ENCODE assay signal across 18 cellular contexts in genomic region chr12:92062539-92063493, GRCh38.
DNase-seq lines count a peak whose midpoint lies in the region; ATAC-seq, FAIRE-seq and TF ChIP-seq lines count a peak whose summit lies in the region.
"Had no signal": no experiment of that assay in that cellular context is flagged by ENCODE, and none has a peak within 500 bp of the region (broad histone marks: within the 10 kb centered on the region; RNA-seq: fewer than 3 reads in every experiment).

No MANE protein-coding gene starts in this region.

- FAIRE-seq in islet of Langerhans (lab: Jason Lieb, UNC) (peak; percentile 53), RCC 7860 (lab: Jason Lieb, UNC) (no peak), kidney (lab: Jason Lieb, UNC) (no peak)

- DNase-seq in cardiac muscle cell (ENCODE audit: low read depth in 1 of 2, low spot score in 1 of 2): no peak
- DNase-seq in Right ventricle myocardium superior: no peak
- DNase-seq in Panc1 (ENCODE audit: low read depth, low spot score): no peak
- DNase-seq in RCC 7860 (ENCODE audit: low spot score): no peak
- DNase-seq in left ventricle myocardium inferior: no peak
- no peak for DNase-seq in kidney
- DNase-seq: activated CD4-positive, alpha-beta T cell treated with anti-CD3 and anti-CD28 coated beads for 48 hours; activated gamma-delta T cell; heart left ventricle; Kasumi-1; NCI-H1092; NCI-H2081 treated with DMSO at 0.1 percent for 48 hours; NCI-H524 treated with DMSO at 0.1 percent for 48 hours; occipital lobe had no signal

- ATAC-seq in Right ventricle myocardium superior (ENCODE audit: poor library complexity): no peak
- ATAC-seq in Panc1: peak; percentile 23; the same call in 1 of the 2 replicates
- ATAC-seq: heart left ventricle had no signal

- POLR2A ChIA-PET in Panc1 (lab: Charles Lee): no interaction called here

- BruUV-seq in Panc1 (replicated peaks; lab: Mats Ljungman, UMichigan): no TSS peak

- H3K36me3 ChIP-seq in cardiac muscle cell (no peaks in the 10 kb centered on the region), Panc1 (ENCODE audit: control insufficient read depth, insufficient read depth, low read length) (no peaks in the 10 kb centered on the region), urinary bladder (ENCODE audit: insufficient read depth) (no peaks in the 10 kb centered on the region), left ventricle myocardium inferior (no peaks in the 10 kb centered on the region), kidney (ENCODE audit: control insufficient read depth in 1 of 2, insufficient read depth in 2 of 2, low read length in 2 of 2) (no peaks in the 10 kb centered on the region)
- H3K36me3 ChIP-seq: heart left ventricle had no signal

- intact Hi-C loops in Right ventricle myocardium superior (cut with DNase I): no loop called here
- intact Hi-C loops in Panc1 (cut with micrococcal nuclease; ENCODE audit: unreplicated experiment): no loop called here
- intact Hi-C loops in left ventricle myocardium inferior (cut with micrococcal nuclease): no loop called here
- intact Hi-C loops in kidney (cut with DNase I): no loop called here

- H3K9ac ChIP-seq in kidney (ENCODE audit: low read length in 2 of 2): no peak overlapping the region

- in situ Hi-C loops in Panc1 (cut with HindIII; ENCODE audit: low pct_unique_long_range_greater_than_20kb, low sequenced_read_pairs): no loop called here

- no peak for TF ChIP-seq CTCF in cardiac muscle cell (IDR thresholded peaks at IDR 0.05; ENCODE audit: low read depth, low read length)
- TF ChIP-seq CTCF in Panc1 (IDR thresholded peaks at IDR 0.05): no peak
- no peak for TF ChIP-seq CTCF in left ventricle myocardium inferior (IDR thresholded peaks at IDR 0.05; ENCODE audit: borderline replicate concordance)
- TF ChIP-seq CTCF in kidney (IDR thresholded peaks at IDR 0.05; ENCODE audit: borderline replicate concordance, extremely low read depth, insufficient read depth): no peak

- no peaks in the 10 kb centered on the region for H3K9me3 ChIP-seq in cardiac muscle cell (ENCODE audit: low read depth)
- H3K9me3 ChIP-seq in Panc1 (ENCODE audit: control insufficient read depth, insufficient read depth, low read depth, low read length): no peaks in the 10 kb centered on the region
- H3K9me3 ChIP-seq in left ventricle myocardium inferior (replicated peaks): no peaks in the 10 kb centered on the region
- no peaks in the 10 kb centered on the region for H3K9me3 ChIP-seq in kidney (ENCODE audit: control insufficient read depth in 1 of 2, low read length in 2 of 2)
- H3K9me3 ChIP-seq: testis had no signal

- WGBS in urinary bladder: 85% methylated on average over 6 of the region's 6 CpGs

- no peaks in the 10 kb centered on the region for H3K27me3 ChIP-seq in cardiac muscle cell
- no peaks in the 10 kb centered on the region for H3K27me3 ChIP-seq in Panc1 (ENCODE audit: control insufficient read depth, insufficient read depth, low read length)
- H3K27me3 ChIP-seq in left ventricle myocardium inferior (ENCODE audit: low read depth): no peaks in the 10 kb centered on the region
- H3K27me3 ChIP-seq: heart left ventricle, testis had no signal

- H3K27ac ChIP-seq in cardiac muscle cell (peak overlapping the region; percentile 25), Panc1 (ENCODE audit: low read length) (peak overlapping the region; percentile 65), urinary bladder (ENCODE audit: low read depth) (peak overlapping the region; percentile 2), left ventricle myocardium inferior (replicated peaks) (no peak overlapping the region), kidney (ENCODE audit: low read depth in 2 of 2, low read length in 2 of 2) (no peak overlapping the region)
- H3K27ac ChIP-seq: coronary artery, heart left ventricle, testis had no signal

- H3K4me1 ChIP-seq in cardiac muscle cell (ENCODE audit: low read depth): peaks cover 52% of the 10 kb centered on the region
- peaks cover 29% of the 10 kb centered on the region for H3K4me1 ChIP-seq in Panc1 (ENCODE audit: control insufficient read depth, insufficient read depth, low read length)
- no peaks in the 10 kb centered on the region for H3K4me1 ChIP-seq in urinary bladder (ENCODE audit: insufficient read depth)
- peaks cover 38% of the 10 kb centered on the region for H3K4me1 ChIP-seq in left ventricle myocardium inferior
- no peaks in the 10 kb centered on the region for H3K4me1 ChIP-seq in kidney (ENCODE audit: control insufficient read depth in 1 of 2, insufficient read depth in 1 of 2, low read depth in 1 of 2, low read length in 2 of 2)

- CTCF ChIA-PET in Panc1 (lab: Charles Lee): no interaction called here

- no peak overlapping the region for H3K4me3 ChIP-seq in cardiac muscle cell
- H3K4me3 ChIP-seq in Panc1 (ENCODE audit: low read depth in 2 of 2, low read length in 2 of 2): no peak overlapping the region
- no peak overlapping the region for H3K4me3 ChIP-seq in urinary bladder (ENCODE audit: low read depth, low read length)
- no peak overlapping the region for H3K4me3 ChIP-seq in left ventricle myocardium inferior
- no peak overlapping the region for H3K4me3 ChIP-seq in kidney (ENCODE audit: low read length in 2 of 2)
- H3K4me3 ChIP-seq: coronary artery, heart left ventricle, testis had no signal

Comparison
In these comparisons a context has a peak if more than half of its experiments do, and no peak if none do; other contexts are left out.
1. H3K27ac ChIP-seq: peak in cardiac muscle cell (single experiment), Panc1 (single experiment) and urinary bladder (single experiment); none in left ventricle myocardium inferior (single experiment) and kidney (0 of 2).